ENCODE assay signal across 28 cellular contexts in the genomic region with DNA sequence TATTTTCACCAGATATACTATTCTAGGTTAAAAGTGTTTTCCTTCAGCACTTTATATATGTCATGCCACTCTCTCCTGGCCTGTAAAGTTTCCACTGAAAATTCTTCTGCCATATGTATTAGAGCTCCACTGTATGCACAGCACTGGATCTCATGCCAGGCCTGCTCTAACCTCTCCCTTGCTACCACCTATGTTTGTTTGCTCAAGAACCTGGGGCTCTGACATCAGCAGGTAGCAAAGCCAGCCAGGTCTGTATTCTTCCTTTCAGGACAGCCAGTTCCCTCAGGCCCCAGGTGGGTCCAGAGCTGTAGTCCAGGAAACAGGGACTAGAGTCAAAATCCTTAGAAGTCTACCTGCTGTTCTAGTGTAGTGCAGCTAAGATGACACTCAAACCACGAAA. TPM values are rescaled to one million over a fixed set of nuclear protein-coding genes. Genes with fewer than 3 reads are reported as not detected.
DNase-seq lines count a peak whose midpoint lies in the region; ATAC-seq and TF ChIP-seq lines count a peak whose summit lies in the region.
"Had no signal": no experiment of that assay in that cellular context is flagged by ENCODE, and none has a peak within 500 bp of the region (broad histone marks: within the 10 kb centered on the region; RNA-seq: fewer than 3 reads in every experiment).

No MANE protein-coding gene starts in this region.

- WGBS in stomach, 5 donors = 0 to 40% (median 33%) methylated on average over 1 of the region's 1 CpG

- no peaks in the 10 kb centered on the region for H3K27me3 ChIP-seq in stomach
- H3K27me3 ChIP-seq: BE2C, BLaER1 had no signal

- H3K4me1 ChIP-seq in stomach = no peaks in the 10 kb centered on the region
- H3K4me1 ChIP-seq: BE2C, BLaER1, Caco-2 had no signal

- H3K4me3 ChIP-seq in LNCaP clone FGC (ENCODE audit: low read depth, low read length) (no peak overlapping the region), stomach (no peak overlapping the region)
- H3K4me3 ChIP-seq: BLaER1, GM12878 had no signal

- DNase-seq in DMS53 (lab: John Stamatoyannopoulos, UW) (peak; percentile 71), LNCaP clone FGC (ENCODE audit: low read depth) (peak; percentile 73), NCI-H2029 treated with DMSO at 0.1 percent for 48 hours (lab: John Stamatoyannopoulos, UW) (peak; percentile 48), stomach (peak; percentile 53), T-helper 9 cell (no peak), Right ventricle myocardium superior (no peak)
- DNase-seq: 8988T; ACHN; BE2C; C1 segment of cervical spinal cord; Caco-2; Calu3; CD4-positive, alpha-beta T cell; CD8-positive, alpha-beta T cell; DMS 273 treated with DMSO at 0.1 percent for 48 hours; DMS153; DMS79; DND-41; EL; GDM1 had no signal

- intact Hi-C loops in stomach (cut with DNase I; ENCODE audit: low total_unique reads) = no loop called here
- intact Hi-C loops in Right ventricle myocardium superior (cut with DNase I) = no loop called here

- no peak overlapping the region for H3K27ac ChIP-seq in stomach
- H3K27ac ChIP-seq: BLaER1 had no signal

- no peak for ATAC-seq in HG02623 (IDR thresholded peaks at IDR 0.05; ENCODE audit: unreplicated experiment)
- ATAC-seq in Right ventricle myocardium superior (ENCODE audit: poor library complexity) = no peak
- no peak for ATAC-seq in HG03196 (IDR thresholded peaks at IDR 0.05; ENCODE audit: unreplicated experiment)
- ATAC-seq: CD8-positive, alpha-beta T cell; GM12878 had no signal

- TF ChIP-seq EP300 in stomach (IDR thresholded peaks at IDR 0.05) = no peak

- TF ChIP-seq POLR2A in stomach (IDR thresholded peaks at IDR 0.05) = no peak

- H3K9me3 ChIP-seq in stomach = peaks cover 0 to 12% (median 0%) of the 10 kb centered on the region in 4 donors
- H3K9me3 ChIP-seq: BE2C, BLaER1, Caco-2 had no signal

- H3K36me3 ChIP-seq in stomach = no peaks in the 10 kb centered on the region
- H3K36me3 ChIP-seq: BE2C, BLaER1 had no signal

- TF ChIP-seq CTCF in LNCaP clone FGC (IDR thresholded peaks at IDR 0.05; ENCODE audit: control insufficient read depth, extremely low read depth, insufficient read depth) (no peak), stomach (IDR thresholded peaks at IDR 0.05) (no peak)

RNA-seq across cellular contexts. Expression of a gene that starts 19.1 kb away (rescaled TPM):
- total RNA-seq in stomach (not detected), Right ventricle myocardium superior (not detected)
- not detected for polyA plus RNA-seq in stomach
- total RNA-seq: A673; Caco-2; Calu3; CD4-positive, alpha-beta T cell; CD8-positive, alpha-beta T cell; Daoy; G401; GM12878 had no signal
- polyA plus RNA-seq: AG04450, GM12878 had no signal

RNA-seq across cellular contexts. Expression of a gene that starts 55.2 kb away (rescaled TPM):
- not detected for total RNA-seq in stomach
- not detected for polyA plus RNA-seq in stomach
- not detected for total RNA-seq in Right ventricle myocardium superior
- total RNA-seq: A673; Caco-2; Calu3; CD4-positive, alpha-beta T cell; CD8-positive, alpha-beta T cell; Daoy; G401; GM12878 had no signal
- polyA plus RNA-seq: AG04450 had no signal

Comparison
In these comparisons a context has a peak if more than half of its experiments do, and no peak if none do; other contexts are left out.
1. DNase-seq: peak in DMS53 (single experiment), LNCaP clone FGC (single experiment), NCI-H2029 treated with DMSO at 0.1 percent for 48 hours (single experiment) and stomach (single experiment); none in T-helper 9 cell (single experiment) and Right ventricle myocardium superior (single experiment).